In the genomic region with DNA sequence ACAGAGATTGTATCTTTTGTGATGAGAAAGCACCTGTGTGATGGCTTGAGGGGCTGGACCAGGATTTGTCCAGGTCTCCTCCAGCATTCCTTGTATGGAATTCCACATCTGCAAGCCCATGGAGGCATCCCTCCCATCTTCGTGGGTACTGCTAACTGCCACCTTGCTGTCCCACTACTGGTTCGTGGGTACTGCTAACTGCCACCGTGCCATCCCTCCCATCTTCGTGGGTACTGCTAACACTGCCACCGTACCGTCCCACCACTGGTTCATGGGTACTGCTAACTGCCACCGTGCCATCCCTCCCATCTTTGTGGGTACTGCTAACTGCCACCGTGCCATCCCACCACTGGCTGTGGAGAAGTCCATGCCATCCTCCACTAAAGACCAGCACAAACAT, we compare ENCODE assay signal across 25 cellular contexts.
A peak's percentile ranks its signal among the peaks of the same experiment; 100 is the strongest.
DNase-seq lines count a peak whose midpoint lies in the region; ATAC-seq and TF ChIP-seq lines count a peak whose summit lies in the region.
"Had no signal": no experiment of that assay in that cellular context is flagged by ENCODE, and none has a peak within 500 bp of the region (broad histone marks: within the 10 kb centered on the region; RNA-seq: fewer than 3 reads in every experiment).

No MANE protein-coding gene starts in this region.

- POLR2A ChIA-PET in MCF 10A (lab: Yijun Ruan, JAX): no interaction called here

- CTCF ChIA-PET in MCF 10A (lab: Yijun Ruan, JAX): no interaction called here

- H3K36me3 ChIP-seq in breast epithelium (no peaks in the 10 kb centered on the region), mesendoderm (ENCODE audit: control insufficient read depth, insufficient read depth, low read length) (peaks cover 36% of the 10 kb centered on the region)
- H3K36me3 ChIP-seq: ovary had no signal

- no peak overlapping the region for H3K56ac ChIP-seq in mesendoderm (ENCODE audit: low read length)

- H3K27ac ChIP-seq in breast epithelium (no peak overlapping the region), mesendoderm (ENCODE audit: low read depth, low read length) (no peak overlapping the region)
- H3K27ac ChIP-seq: gastroesophageal sphincter, ovary, thoracic aorta had no signal

- no peak overlapping the region for H2BK5ac ChIP-seq in mesendoderm (ENCODE audit: low read length)

- H3K4me1 ChIP-seq in breast epithelium (no peaks in the 10 kb centered on the region), mesendoderm (ENCODE audit: control insufficient read depth, low read depth, low read length) (no peaks in the 10 kb centered on the region)
- H3K4me1 ChIP-seq: gastroesophageal sphincter had no signal

- no peak overlapping the region for H3K4me3 Mint-ChIP-seq in MCF 10A (ENCODE audit: unreplicated experiment)
- no peak overlapping the region for H3K4me3 Mint-ChIP-seq in T-helper 17 cell
- no peak overlapping the region for H3K4me3 Mint-ChIP-seq in nephron progenitor cell
- H3K4me3 Mint-ChIP-seq: activated CD4-positive, alpha-beta T cell treated with anti-CD3 and anti-CD28 coated beads, Interleukin-2, amount 10 ng/mL, durations not matched to agents 7 days and 5 days; activated naive CD4-positive, alpha-beta T cell treated with anti-CD3 and anti-CD28 coated beads for 36 hours; brain; nephron had no signal

- no peak overlapping the region for H3K23ac ChIP-seq in mesendoderm (ENCODE audit: low read length)

- H3K79me1 ChIP-seq in mesendoderm (ENCODE audit: low read length): peaks cover 3% of the 10 kb centered on the region

- H3K4me3 ChIP-seq in breast epithelium: no peak overlapping the region
- H3K4me3 ChIP-seq in mesendoderm (ENCODE audit: low read length): no peak overlapping the region
- H3K4me3 ChIP-seq: gastroesophageal sphincter, lung, ovary, thoracic aorta had no signal

- no peak for ATAC-seq in T-helper 17 cell
- ATAC-seq: gastroesophageal sphincter, Right ventricle myocardium inferior had no signal

- DNase-seq in MCF 10A (ENCODE audit: unreplicated experiment) (no peak), breast epithelium (ENCODE audit: low spot score in 2 of 2) (no peak), T-helper 17 cell (no peak), nephron progenitor cell (no peak), mesendoderm (no peak), SW480 (ENCODE audit: low spot score) (no peak)
- DNase-seq in activated CD4-positive, CD25-positive, alpha-beta regulatory T cell treated with anti-CD3 and anti-CD28 coated beads, Interleukin-2, amount 50 U/mL, for 72 hours: no peak
- DNase-seq: activated CD4-positive, alpha-beta T cell treated with anti-CD3 and anti-CD28 coated beads, Interleukin-2, amount 10 ng/mL, durations not matched to agents 7 days and 5 days; activated naive CD4-positive, alpha-beta T cell treated with anti-CD3 and anti-CD28 coated beads for 36 hours; DMS53; Kasumi-1; NCI-H1417 treated with DMSO at 0.1 percent for 48 hours; NCI-H2081 treated with DMSO at 0.1 percent for 48 hours; NCI-H345; NCI-H69; ovary; retina; stimulated activated naive CD4-positive, alpha-beta T cell; T-helper 9 cell had no signal

- H3K36me3 Mint-ChIP-seq in MCF 10A (ENCODE audit: insufficient read depth, unreplicated experiment) (peaks cover 77% of the 10 kb centered on the region), T-helper 17 cell (ENCODE audit: low read depth) (peaks cover 17% of the 10 kb centered on the region), nephron progenitor cell (ENCODE audit: low read depth) (peaks cover 65% of the 10 kb centered on the region)

- no peak overlapping the region for H3K4me2 ChIP-seq in mesendoderm (ENCODE audit: low read length)

- H3K9me3 Mint-ChIP-seq in MCF 10A (ENCODE audit: unreplicated experiment) (no peaks in the 10 kb centered on the region), nephron progenitor cell (no peaks in the 10 kb centered on the region)
- H3K9me3 Mint-ChIP-seq: activated CD4-positive, alpha-beta T cell treated with anti-CD3 and anti-CD28 coated beads, Interleukin-2, amount 10 ng/mL, durations not matched to agents 7 days and 5 days; activated naive CD4-positive, alpha-beta T cell treated with anti-CD3 and anti-CD28 coated beads for 36 hours; brain; nephron had no signal

- H3K27me3 ChIP-seq in breast epithelium (no peaks in the 10 kb centered on the region), mesendoderm (ENCODE audit: insufficient read depth, low read length, poor library complexity) (no peaks in the 10 kb centered on the region)
- H3K27me3 ChIP-seq: gastroesophageal sphincter, ovary had no signal

- H3K4ac ChIP-seq in mesendoderm (ENCODE audit: low read depth, low read length): no peak overlapping the region

- H3K79me2 ChIP-seq in mesendoderm (ENCODE audit: control insufficient read depth, insufficient read depth, low read length): no peaks in the 10 kb centered on the region

- H3K9me3 ChIP-seq in breast epithelium (no peaks in the 10 kb centered on the region), T-helper 17 cell (ENCODE audit: control insufficient read depth, low read length, poor library complexity, severe bottlenecking) (no peaks in the 10 kb centered on the region)
- H3K9me3 ChIP-seq: gastroesophageal sphincter, ovary, thoracic aorta had no signal

- H4K8ac ChIP-seq in mesendoderm (ENCODE audit: low read depth, low read length): no peak overlapping the region

- H3K18ac ChIP-seq in mesendoderm (ENCODE audit: low read length): no peak overlapping the region

- H2BK15ac ChIP-seq in mesendoderm (replicated peaks; ENCODE audit: low read depth): no peak overlapping the region

- no peak overlapping the region for H4K5ac ChIP-seq in mesendoderm (ENCODE audit: low read length)

- H3K9ac ChIP-seq in mesendoderm (ENCODE audit: low read length): no peak overlapping the region

- no peak for TF ChIP-seq POLR2A in breast epithelium (IDR thresholded peaks at IDR 0.05)

- WGBS in mesendoderm (ENCODE audit: extremely low coverage, insufficient coverage, low lambda C conversion rate): no CpG with 5 or more reads among the region's 8 CpGs

- no peak for TF ChIP-seq CTCF in MCF 10A (IDR thresholded peaks at IDR 0.05; ENCODE audit: unreplicated experiment)
- TF ChIP-seq CTCF in breast epithelium (IDR thresholded peaks at IDR 0.05): no peak
- no peak for TF ChIP-seq CTCF in nephron progenitor cell (IDR thresholded peaks at IDR 0.05)

- peak overlapping the region; percentile 49 for H3K27ac Mint-ChIP-seq in MCF 10A (ENCODE audit: low read depth, unreplicated experiment)
- H3K27ac Mint-ChIP-seq in T-helper 17 cell: peak overlapping the region; percentile 47
- H3K27ac Mint-ChIP-seq in nephron progenitor cell: peak overlapping the region; percentile 65
- H3K27ac Mint-ChIP-seq: activated CD4-positive, alpha-beta T cell treated with anti-CD3 and anti-CD28 coated beads, Interleukin-2, amount 10 ng/mL, durations not matched to agents 7 days and 5 days; activated naive CD4-positive, alpha-beta T cell treated with anti-CD3 and anti-CD28 coated beads for 36 hours; nephron had no signal

- H2BK120ac ChIP-seq in mesendoderm (ENCODE audit: low read depth, low read length): no peak overlapping the region

- H3K4me1 Mint-ChIP-seq in MCF 10A (ENCODE audit: insufficient read depth, unreplicated experiment) (no peaks in the 10 kb centered on the region), T-helper 17 cell (peaks cover 21% of the 10 kb centered on the region), nephron progenitor cell (no peaks in the 10 kb centered on the region)
- H3K4me1 Mint-ChIP-seq: brain, nephron had no signal

- no TSS peak for BruUV-seq in MCF 10A (replicated peaks; lab: Mats Ljungman, UMichigan)

- intact Hi-C loops in MCF 10A (cut with micrococcal nuclease): no loop called here
- intact Hi-C loops in breast epithelium (cut with DNase I; ENCODE audit: low total_unique reads): no loop called here

- H3K27me3 Mint-ChIP-seq in MCF 10A (ENCODE audit: insufficient read depth, unreplicated experiment): no peaks in the 10 kb centered on the region
- no peaks in the 10 kb centered on the region for H3K27me3 Mint-ChIP-seq in T-helper 17 cell
- H3K27me3 Mint-ChIP-seq in nephron progenitor cell (ENCODE audit: low read depth, poor library complexity): no peaks in the 10 kb centered on the region
- H3K27me3 Mint-ChIP-seq: activated CD4-positive, alpha-beta T cell treated with anti-CD3 and anti-CD28 coated beads, Interleukin-2, amount 10 ng/mL, durations not matched to agents 7 days and 5 days; brain had no signal

- H2AK5ac ChIP-seq in mesendoderm (ENCODE audit: low read length): no peak overlapping the region
